8 cellular contexts compared by ENCODE assay signal in the genomic region with DNA sequence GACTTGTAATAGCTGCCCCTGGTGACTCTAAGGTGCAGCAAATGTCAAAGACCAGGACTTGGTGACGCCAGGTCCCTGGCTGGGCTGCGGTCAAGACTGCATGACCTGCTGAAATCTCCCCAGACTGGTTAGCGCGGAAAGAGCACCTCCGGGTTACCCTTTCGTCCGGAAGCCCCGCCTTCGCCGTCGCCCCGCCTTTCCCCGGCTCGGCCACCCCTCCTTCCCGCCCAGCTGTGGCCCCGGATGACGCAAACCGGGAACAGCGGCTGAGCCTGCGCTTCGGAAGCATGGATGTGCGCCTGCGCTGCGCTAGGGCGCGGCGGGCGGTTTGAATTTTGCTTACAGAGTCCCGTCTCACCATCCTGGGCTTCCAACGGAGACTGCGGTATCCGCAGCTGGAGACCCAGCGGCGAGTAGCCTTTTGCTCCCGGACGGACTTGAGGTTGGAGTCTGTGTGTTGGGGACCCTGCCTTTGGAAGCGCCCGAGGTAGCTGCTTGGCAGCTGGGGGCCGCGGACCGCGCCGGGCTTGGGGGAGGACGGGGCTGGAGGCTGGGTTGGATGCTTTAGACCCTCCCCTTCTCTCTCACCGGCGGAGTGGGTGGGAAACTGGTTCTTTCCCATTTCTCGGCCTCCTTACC. TPM values are rescaled to one million over a fixed set of nuclear protein-coding genes. Genes with fewer than 3 reads are reported as not detected.
DNase-seq lines count a peak whose midpoint lies in the region; ATAC-seq, FAIRE-seq and TF ChIP-seq lines count a peak whose summit lies in the region.

A gene with protein sequence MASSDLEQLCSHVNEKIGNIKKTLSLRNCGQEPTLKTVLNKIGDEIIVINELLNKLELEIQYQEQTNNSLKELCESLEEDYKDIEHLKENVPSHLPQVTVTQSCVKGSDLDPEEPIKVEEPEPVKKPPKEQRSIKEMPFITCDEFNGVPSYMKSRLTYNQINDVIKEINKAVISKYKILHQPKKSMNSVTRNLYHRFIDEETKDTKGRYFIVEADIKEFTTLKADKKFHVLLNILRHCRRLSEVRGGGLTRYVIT (plus strand): TSS at position 294 of the 639 bp plus-strand sequence. CDS start 785 bp downstream, outside the sequence.

- FAIRE-seq in endometrium (lab: Jason Lieb, UNC), result peak; percentile 87

- no TSS peak for BruUV-seq in Calu3 (replicated peaks; lab: Mats Ljungman, UMichigan)

- H3K9me2 ChIP-seq in OCI-LY1 (ENCODE audit: low read depth, low read length), result no peaks in the 10 kb centered on the region

- TF ChIP-seq CTCF in Calu3 (IDR thresholded peaks at IDR 0.05; ENCODE audit: unreplicated experiment) (no peak), OCI-LY1 (IDR thresholded peaks at IDR 0.05; ENCODE audit: low read length) (no peak)

- H3K27me3 ChIP-seq in HUES64 (ENCODE audit: insufficient read depth, low read length), result no peaks in the 10 kb centered on the region
- no peaks in the 10 kb centered on the region for H3K27me3 ChIP-seq in OCI-LY1 (ENCODE audit: insufficient read depth, low read length)

- peak within 1 kb of the TSS; percentile 81 for H3K4me3 ChIP-seq in HUES64 (ENCODE audit: low read length)
- H3K4me3 ChIP-seq in OCI-LY1 (ENCODE audit: low read depth, low read length, poor library complexity, severe bottlenecking), result peak within 1 kb of the TSS; percentile 68
- peak within 1 kb of the TSS; percentile 74 for H3K4me3 ChIP-seq in mesodermal cell (ENCODE audit: extremely low read depth, insufficient read depth, low read length, poor library complexity, severe bottlenecking)

- H3K9ac ChIP-seq in HUES64 (ENCODE audit: low read depth, low read length) (peak within 1 kb of the TSS; percentile 81), OCI-LY1 (ENCODE audit: low read length) (peak within 1 kb of the TSS; percentile 68)

- H3K27ac Mint-ChIP-seq in Calu3 (ENCODE audit: unreplicated experiment), result peak within 1 kb of the TSS; percentile 97

- H3K36me3 ChIP-seq in HUES64 (ENCODE audit: insufficient read depth, low read length), result peaks cover 21% of the 10 kb centered on the region
- H3K36me3 ChIP-seq in OCI-LY1 (ENCODE audit: insufficient read depth, low read length), result peaks cover 9% of the 10 kb centered on the region
- H3K36me3 ChIP-seq in mesodermal cell (ENCODE audit: control insufficient read depth, insufficient read depth, low read length), result peaks cover 20% of the 10 kb centered on the region

- H3K27ac ChIP-seq in HUES64 (ENCODE audit: low read depth, low read length) (peak within 1 kb of the TSS; percentile 84), OCI-LY1 (ENCODE audit: low read depth, low read length, poor library complexity, severe bottlenecking) (peak within 1 kb of the TSS; percentile 40), mesodermal cell (ENCODE audit: low read depth, low read length, severe bottlenecking) (peak within 1 kb of the TSS; percentile 54)

- peaks cover 11% of the 10 kb centered on the region for H3K4me1 ChIP-seq in HUES64 (ENCODE audit: insufficient read depth, low read length)
- peaks cover 20% of the 10 kb centered on the region for H3K4me1 ChIP-seq in OCI-LY1 (ENCODE audit: insufficient read depth, low read length, severe bottlenecking)
- H3K4me1 ChIP-seq in mesodermal cell (ENCODE audit: control insufficient read depth, insufficient read depth, low read length, poor library complexity, severe bottlenecking), result peaks cover 6% of the 10 kb centered on the region

- intact Hi-C loops in Calu3 (cut with micrococcal nuclease; ENCODE audit: unreplicated experiment), result no loop called here

- peak within 1 kb of the TSS; percentile 94 for H3K4me2 ChIP-seq in OCI-LY1 (ENCODE audit: low read length)

- peak; percentile 93 for DNase-seq in Calu3
- peak; percentile 88 for DNase-seq in activated CD8-positive, alpha-beta memory T cell treated with anti-CD3 and anti-CD28 coated beads, Interleukin-2, amount 50 U/mL, for 4 hours
- peak; percentile 80 to 82 for DNase-seq in stimulated activated CD8-positive, alpha-beta memory T cell treated with anti-CD3 and anti-CD28 coated beads, Interleukin-15, amount 100 ng/mL, for 4 hours (ENCODE audit: low read depth in 2 of 2)

- no peaks in the 10 kb centered on the region for H4K20me1 ChIP-seq in OCI-LY1 (ENCODE audit: insufficient read depth, low read length)

- H3K9me3 Mint-ChIP-seq in Calu3 (ENCODE audit: low read depth, unreplicated experiment), result peaks cover 4% of the 10 kb centered on the region

- peaks cover 17% of the 10 kb centered on the region for H3K36me3 Mint-ChIP-seq in Calu3 (ENCODE audit: insufficient read depth, unreplicated experiment)

- H3K4me1 Mint-ChIP-seq in Calu3 (ENCODE audit: low read depth, unreplicated experiment), result peaks cover 14% of the 10 kb centered on the region

- peaks cover 8% of the 10 kb centered on the region for H3K79me2 ChIP-seq in OCI-LY1 (ENCODE audit: insufficient read depth, low read length)

- H3F3A ChIP-seq in OCI-LY1 (ENCODE audit: insufficient read depth, low read length), result no peaks in the 10 kb centered on the region; the same call in none of the 2 replicates

- H2AFZ ChIP-seq in OCI-LY1 (ENCODE audit: low read length), result no peak within 1 kb of the TSS

- no peaks in the 10 kb centered on the region for H3K27me3 Mint-ChIP-seq in Calu3 (ENCODE audit: unreplicated experiment)

- under 1% methylated on average over 47 of the region's 47 CpGs for WGBS in HUES64
- WGBS in mesodermal cell (ENCODE audit: insufficient coverage in 2 of 2), 2 experiments, result 1% methylated on average over 29 to 38 of the region's 47 CpGs

- peak within 1 kb of the TSS; percentile 85 for H3K4me3 Mint-ChIP-seq in Calu3 (ENCODE audit: low read depth, unreplicated experiment)

- CTCF ChIA-PET in Calu3 (lab: Charles Lee), result interaction anchor here (1.3 kb wide), 1 partner anchor 18 kb away, joined by 4 read pairs; no protein-coding TSS in a partner anchor

- peaks cover 4% of the 10 kb centered on the region for H3K9me3 ChIP-seq in HUES64 (ENCODE audit: insufficient read depth, low read depth, low read length)
- peaks cover 10% of the 10 kb centered on the region; the same call in 1 of the 2 replicates for H3K9me3 ChIP-seq in OCI-LY1 (ENCODE audit: low read length)
- H3K9me3 ChIP-seq in mesodermal cell (ENCODE audit: control insufficient read depth, low read length), result peaks cover 5% of the 10 kb centered on the region

- ATAC-seq in GM21447 (IDR thresholded peaks at IDR 0.05; ENCODE audit: unreplicated experiment), result peak; percentile 96

RNA-seq across cellular contexts. Expression of the gene that starts here (rescaled TPM):
- total RNA-seq in Calu3 (2022), result 20.3 and 22.5 TPM in 2 replicates
- 25.0 TPM for polyA plus RNA-seq in HUES64 (2013, experiment 1 of 2)
- 25.6 TPM for polyA plus RNA-seq in HUES64 (2013, experiment 2 of 2)
- 16.4 TPM for polyA plus RNA-seq in mesodermal cell (2013, experiment 1 of 2)
- polyA plus RNA-seq in mesodermal cell (2013, experiment 2 of 2), result 22.3 TPM

Comparison
In these comparisons a context has a peak if more than half of its experiments do, and no peak if none do; other contexts are left out.
1. Peak in every context shown above with its lines: DNase-seq, ATAC-seq, H3K4me3 ChIP-seq and H3K27ac ChIP-seq.